In genomic region chr13:108093616-108094015, GRCh38 we compare ENCODE assay signal across 27 cellular contexts.
"Had no signal": no experiment of that assay in that cellular context is flagged by ENCODE, and none has a peak within 500 bp of the region (broad histone marks: within the 10 kb centered on the region; RNA-seq: fewer than 3 reads in every experiment).

No MANE protein-coding gene starts in this region.

- H3K4me2 ChIP-seq: neural progenitor cell, smooth muscle cell had no signal

- H3K9ac ChIP-seq: neural progenitor cell, parathyroid adenoma had no signal

- H3K4me3 ChIP-seq: neural progenitor cell, ovary, psoas muscle, right lobe of liver, sigmoid colon, smooth muscle cell, spleen, suprapubic skin, testis, tibial artery, transverse colon, upper lobe of right lung, uterus had no signal

- DNase-seq: natural killer cell; occipital lobe; ovary; posterior cingulate gyrus; psoas muscle; right cardiac atrium; right lobe of liver; sigmoid colon; spleen; stimulated activated CD4-positive, alpha-beta T cell treated with anti-CD3 and anti-CD28 coated beads, Interleukin-12 subunit alpha, Interleukin-12 subunit beta, amount 100 ng/mL, for 4 hours; stimulated activated CD4-positive, alpha-beta T cell treated with anti-CD3 and anti-CD28 coated beads, Interleukin-1b, Interleukin-23, amount 100 ng/mL, for 48 hours; stimulated activated CD4-positive, alpha-beta T cell treated with anti-CD3 and anti-CD28 coated beads, Interleukin-4, amount 100 ng/mL, for 1 hour; stimulated activated CD4-positive, alpha-beta T cell treated with anti-CD3 and anti-CD28 coated beads, Interleukin-4, amount 100 ng/mL, for 4 hours; stimulated activated CD8-positive, alpha-beta memory T cell treated with anti-CD3 and anti-CD28 coated beads, Interleukin-4, amount 100 ng/mL, for 48 hours; stimulated activated naive CD4-positive, alpha-beta T cell; stimulated activated naive CD8-positive, alpha-beta T cell treated with anti-CD3 and anti-CD28 coated beads, Interleukin-15, amount 100 ng/mL, for 72 hours; stimulated activated naive CD8-positive, alpha-beta T cell treated with anti-CD3 and anti-CD28 coated beads, Interleukin-15, Interleukin-2, amounts not matched to agents 100 U/mL and 50 U/mL, for 24 hours; substantia nigra; testis; tibial artery; transverse colon; upper lobe of right lung; uterus had no signal

- H2AFZ ChIP-seq: neural progenitor cell, parathyroid adenoma had no signal

- H3K27me3 ChIP-seq: neural progenitor cell, ovary, right lobe of liver, sigmoid colon, spleen, suprapubic skin, testis, tibial artery, transverse colon, upper lobe of right lung, uterus had no signal

- H3K9me3 ChIP-seq: ovary, psoas muscle, right lobe of liver, sigmoid colon, spleen, suprapubic skin, testis, tibial artery, transverse colon, upper lobe of right lung, uterus had no signal

- H3K4me1 ChIP-seq: neural progenitor cell, parathyroid adenoma, psoas muscle, right lobe of liver, sigmoid colon, spleen, suprapubic skin, testis, tibial artery, transverse colon, upper lobe of right lung, uterus had no signal

- H3K36me3 ChIP-seq: neural progenitor cell, ovary, right lobe of liver, sigmoid colon, spleen, suprapubic skin, tibial artery, transverse colon, upper lobe of right lung, uterus had no signal

- H3K27ac ChIP-seq: neural progenitor cell, ovary, parathyroid adenoma, psoas muscle, right lobe of liver, sigmoid colon, spleen, suprapubic skin, testis, tibial artery, transverse colon, upper lobe of right lung, uterus had no signal
